ENCODE assay signal across 1 cellular context in genomic region chr15:67174864-67175573, GRCh38.
TF ChIP-seq lines count a peak whose summit lies in the region.

No MANE protein-coding gene starts in this region.

TF ChIP-seq in IMR-90, 13 proteins besides CTCF, POLR2A, EP300 and RAD21:
- TF ChIP-seq ELK1 (IDR thresholded peaks at IDR 0.05; ENCODE audit: borderline replicate concordance, low read depth, low read length) (no peak), SMC3 (IDR thresholded peaks at IDR 0.05; ENCODE audit: low read depth, low read length) (no peak), FOS (IDR thresholded peaks at IDR 0.05; ENCODE audit: low read depth, low read length) (no peak), MAZ (IDR thresholded peaks at IDR 0.05; ENCODE audit: borderline replicate concordance, low read depth, low read length) (no peak), CHD1 (IDR thresholded peaks at IDR 0.05; ENCODE audit: low read depth, low read length) (no peak), CEBPB (IDR thresholded peaks at IDR 0.05; ENCODE audit: low read depth, low read length) (no peak), RCOR1 (IDR thresholded peaks at IDR 0.05; ENCODE audit: insufficient replicate concordance, low read length) (no peak), MXI1 (IDR thresholded peaks at IDR 0.05; ENCODE audit: borderline replicate concordance, low read depth, low read length) (no peak), BHLHE40 (IDR thresholded peaks at IDR 0.05; ENCODE audit: low read depth, low read length) (no peak), NFE2L2 (IDR thresholded peaks at IDR 0.05; ENCODE audit: low read depth, low read length) (no peak)
